Comparison of ENCODE assay signal across 8 cellular contexts in genomic region chr5:139392678-139393496, GRCh38. TPM values are rescaled to one million over a fixed set of nuclear protein-coding genes. Genes with fewer than 3 reads are reported as not detected.
DNase-seq lines count a peak whose midpoint lies in the region; ATAC-seq and TF ChIP-seq lines count a peak whose summit lies in the region.

No MANE protein-coding gene starts in this region.

- intact Hi-C loops in IMR-90 (cut with micrococcal nuclease), result no loop called here

- no peaks in the 10 kb centered on the region for H3K9me3 ChIP-seq in DOHH2 (ENCODE audit: control insufficient read depth, insufficient read depth, low read length)
- H3K9me3 ChIP-seq in IMR-90 (ENCODE audit: control insufficient read depth, insufficient read depth, low read length), result peaks cover 16% of the 10 kb centered on the region; the same call in 1 of the 2 replicates

- CTCF ChIA-PET in IMR-90 (lab: Yijun Ruan, JAX), result interaction anchor here (1.3 kb wide), 1 partner anchor 120 kb away, joined by 3 read pairs; no protein-coding TSS in a partner anchor

- no peak overlapping the region for H3K9ac ChIP-seq in IMR-90 (ENCODE audit: low read depth, low read length)

- H3F3A ChIP-seq in DOHH2 (ENCODE audit: control insufficient read depth, insufficient read depth), result peaks cover 24% of the 10 kb centered on the region

- H3K4ac ChIP-seq in IMR-90 (ENCODE audit: low read depth, low read length), result no peak overlapping the region

- no peak overlapping the region for H4K91ac ChIP-seq in IMR-90 (ENCODE audit: insufficient read depth, low read depth, low read length)

- H3K56ac ChIP-seq in IMR-90 (ENCODE audit: extremely low read depth, insufficient read depth, low read length), result no peak overlapping the region

- H3K18ac ChIP-seq in IMR-90 (ENCODE audit: low read depth, low read length), result no peak overlapping the region

- H3K23ac ChIP-seq in IMR-90 (ENCODE audit: low read depth, low read length), result no peak overlapping the region

- H3K36me3 ChIP-seq in DOHH2 (ENCODE audit: control insufficient read depth, low read length) (peaks cover 75% of the 10 kb centered on the region), IMR-90 (ENCODE audit: control insufficient read depth, insufficient read depth, low read length) (no peaks in the 10 kb centered on the region), brain microvascular endothelial cell (replicated peaks) (no peaks in the 10 kb centered on the region)

- no peak overlapping the region for H2BK5ac ChIP-seq in IMR-90 (ENCODE audit: low read depth, low read length, poor library complexity, severe bottlenecking)

- peak; percentile 60 for TF ChIP-seq RAD21 in IMR-90 (IDR thresholded peaks at IDR 0.05; ENCODE audit: low read length)

- peak; percentile 89 for TF ChIP-seq CTCF in DOHH2 (IDR thresholded peaks at IDR 0.05; ENCODE audit: low read depth, low read length, poor library complexity, severe bottlenecking)
- peak; percentile 63 for TF ChIP-seq CTCF in IMR-90 (conservative IDR thresholded peaks at IDR 0.05; ENCODE audit: low read depth, low read length)
- TF ChIP-seq CTCF in brain microvascular endothelial cell (IDR thresholded peaks at IDR 0.05; ENCODE audit: low read depth, low read length, missing control alignments), result peak; percentile 73

- no peaks in the 10 kb centered on the region for H3K9me1 ChIP-seq in IMR-90 (ENCODE audit: insufficient read depth, low read length)

- peaks cover 80% of the 10 kb centered on the region for H3K79me2 ChIP-seq in DOHH2 (ENCODE audit: control insufficient read depth, low read length)

- H2BK20ac ChIP-seq in IMR-90 (ENCODE audit: low read depth, low read length), result no peak overlapping the region

- WGBS in IMR-90 (ENCODE audit: extremely low coverage in 2 of 2, insufficient read length in 1 of 2), 2 experiments, result 27% methylated on average over 37 of the region's 77 CpGs; no CpG with 5 or more reads in 1 of the 2 experiments

- POLR2A ChIA-PET in IMR-90 (lab: Charles Lee; ENCODE audit: unreplicated experiment), result no interaction called here

- no peak overlapping the region for H4K8ac ChIP-seq in IMR-90 (ENCODE audit: low read depth in 2 of 2, low read length in 2 of 2)

- H2AK9ac ChIP-seq in IMR-90 (replicated peaks; ENCODE audit: low read depth, low read length, poor library complexity), result no peak overlapping the region

- H2BK120ac ChIP-seq in IMR-90 (ENCODE audit: low read depth, low read length), result no peak overlapping the region

- DNase-seq in IMR-90 (no peak), UCSD-AML1 (lab: John Stamatoyannopoulos, UW; ENCODE audit: unreplicated experiment) (peak; percentile 73), brain microvascular endothelial cell (peak; percentile 38), kidney tubule cell (ENCODE audit: low spot score) (peak; percentile 54), NCI-H2227 treated with DMSO at 0.1 percent for 48 hours (lab: John Stamatoyannopoulos, UW) (no peak)
- DNase-seq in stimulated activated CD8-positive, alpha-beta memory T cell treated with anti-CD3 and anti-CD28 coated beads, Interleukin-12 subunit alpha, Interleukin-12 subunit beta, amount 100 ng/mL, for 1 hour (ENCODE audit: low read depth), result peak; percentile 57

- H2BK15ac ChIP-seq in IMR-90 (ENCODE audit: low read depth, low read length), result no peak overlapping the region

- H4K20me1 ChIP-seq in DOHH2 (ENCODE audit: control insufficient read depth, insufficient read depth, low read depth, low read length), result no peaks in the 10 kb centered on the region
- H4K20me1 ChIP-seq in IMR-90 (ENCODE audit: insufficient read depth, low read length), result no peaks in the 10 kb centered on the region

- no peaks in the 10 kb centered on the region for H3K79me1 ChIP-seq in IMR-90 (ENCODE audit: low read depth in 1 of 2, low read length in 2 of 2)

- BruUV-seq in IMR-90 (replicated peaks; lab: Mats Ljungman, UMichigan), result no TSS peak

- H4K5ac ChIP-seq in IMR-90 (ENCODE audit: low read depth, low read length), result no peak overlapping the region

- dilution Hi-C loops in IMR-90 (cut with HindIII; ENCODE audit: low sequenced_read_pairs, unreplicated experiment), result no loop called here

- no peak overlapping the region for H3K14ac ChIP-seq in IMR-90 (replicated peaks; ENCODE audit: low read depth, low read length)

- in situ Hi-C loops in IMR-90 (cut with MboI; ENCODE audit: low sequenced_read_pairs) (no loop called here), brain microvascular endothelial cell (cut with HindIII; ENCODE audit: low pct_ligation_motif_present, low sequenced_read_pairs) (no loop called here)

- H3K4me1 ChIP-seq in DOHH2 (ENCODE audit: control insufficient read depth, low read length), result peaks cover 69% of the 10 kb centered on the region
- peaks cover 5% of the 10 kb centered on the region; the same call in 1 of the 2 replicates for H3K4me1 ChIP-seq in IMR-90 (ENCODE audit: control insufficient read depth, insufficient read depth, low read length)

- H3K27me3 ChIP-seq in DOHH2 (ENCODE audit: control insufficient read depth, low read length), result no peaks in the 10 kb centered on the region
- H3K27me3 ChIP-seq in IMR-90 (ENCODE audit: control insufficient read depth, insufficient read depth, low read length), result peaks cover 28% of the 10 kb centered on the region
- peaks cover 4% of the 10 kb centered on the region for H3K27me3 ChIP-seq in brain microvascular endothelial cell (replicated peaks)

- peak overlapping the region; percentile 99 for H3K27ac ChIP-seq in DOHH2 (ENCODE audit: low read depth, low read length)
- no peak overlapping the region for H3K27ac ChIP-seq in IMR-90 (ENCODE audit: insufficient read depth, low read length)
- no peak overlapping the region for H3K27ac ChIP-seq in brain microvascular endothelial cell

- ATAC-seq in GM21390 (IDR thresholded peaks at IDR 0.05; ENCODE audit: unreplicated experiment) (peak; percentile 47), IMR-90 (ENCODE audit: low read depth) (peak; percentile 64)

- peak overlapping the region; percentile 86 for H2AFZ ChIP-seq in IMR-90 (replicated peaks; ENCODE audit: low read length, poor library complexity)

- H3K9me2 ChIP-seq in DOHH2 (replicated peaks; ENCODE audit: control insufficient read depth, low read length), result no peaks in the 10 kb centered on the region

- H3K4me2 ChIP-seq in DOHH2 (ENCODE audit: low read length), result peak overlapping the region; percentile 99
- H3K4me2 ChIP-seq in IMR-90 (ENCODE audit: low read depth, low read length), result no peak overlapping the region; the same call in 1 of the 2 replicates

- TF ChIP-seq POLR2A in IMR-90 (IDR thresholded peaks at IDR 0.05; ENCODE audit: low read depth, low read length), result no peak

- H3K4me3 ChIP-seq in DOHH2 (ENCODE audit: low read length) (peak overlapping the region; percentile 99), IMR-90 (ENCODE audit: insufficient read depth, low read depth, low read length) (peak overlapping the region; percentile 26; the same call in 1 of the 2 replicates), brain microvascular endothelial cell (ENCODE audit: low read depth, low read length) (peak overlapping the region; percentile 49)

- no peak overlapping the region for H2AK5ac ChIP-seq in IMR-90 (ENCODE audit: low read depth, low read length)

TF ChIP-seq in IMR-90, 13 proteins besides CTCF, POLR2A, EP300 and RAD21:
- TF ChIP-seq MXI1 (IDR thresholded peaks at IDR 0.05; ENCODE audit: borderline replicate concordance, low read depth, low read length), result no peak
- no peak for TF ChIP-seq MAFK (IDR thresholded peaks at IDR 0.05; ENCODE audit: low read depth, low read length)
- no peak for TF ChIP-seq RFX5 (IDR thresholded peaks at IDR 0.05; ENCODE audit: low read depth, low read length)
- no peak for TF ChIP-seq BHLHE40 (IDR thresholded peaks at IDR 0.05; ENCODE audit: low read depth, low read length)
- TF ChIP-seq CEBPB (IDR thresholded peaks at IDR 0.05; ENCODE audit: low read depth, low read length), result no peak
- no peak for TF ChIP-seq ELK1 (IDR thresholded peaks at IDR 0.05; ENCODE audit: borderline replicate concordance, low read depth, low read length)

RNA-seq across cellular contexts. Expression of gene PROB1, which starts 2.0 kb away (rescaled TPM):
- total RNA-seq in IMR-90 (2012; rRNA removed), result under 0.01 TPM in 2 replicates
- 0.36 and 0.38 TPM in 2 replicates for polyA plus RNA-seq in IMR-90 (2012; rRNA removed)
- polyA plus RNA-seq in IMR-90 (2012; cell fraction: cytosol; rRNA removed), result 0.29 and 0.45 TPM in 2 replicates
- polyA plus RNA-seq in IMR-90 (2012; cell fraction: nucleus; rRNA removed; ENCODE audit: low replicate concordance), result 1.4 and 1.9 TPM in 2 replicates

RNA-seq across cellular contexts. Expression of gene MZB1, which starts 3.2 kb away (rescaled TPM):
- not detected in 2 replicates for total RNA-seq in IMR-90 (2012; rRNA removed)
- not detected in 2 replicates for polyA plus RNA-seq in IMR-90 (2012; rRNA removed)
- not detected in 2 replicates for polyA plus RNA-seq in IMR-90 (2012; cell fraction: cytosol; rRNA removed)
- 0.14 TPM in 1 of 2 replicates, not detected in the other for polyA plus RNA-seq in IMR-90 (2012; cell fraction: nucleus; rRNA removed; ENCODE audit: low replicate concordance)

RNA-seq across cellular contexts. Expression of gene SLC23A1, which starts 9.8 kb away (rescaled TPM):
- not detected in 2 replicates for total RNA-seq in IMR-90 (2012; rRNA removed)
- not detected in 2 replicates for polyA plus RNA-seq in IMR-90 (2012; rRNA removed)
- 0.08 TPM in 1 of 2 replicates, not detected in the other for polyA plus RNA-seq in IMR-90 (2012; cell fraction: cytosol; rRNA removed)
- 0.03 and 0.04 TPM in 2 replicates for polyA plus RNA-seq in IMR-90 (2012; cell fraction: nucleus; rRNA removed; ENCODE audit: low replicate concordance)

RNA-seq across cellular contexts. Expression of gene SPATA24, which starts 11.0 kb away (rescaled TPM):
- total RNA-seq in IMR-90 (2012; rRNA removed), result 4.3 and 4.4 TPM in 2 replicates
- 3.8 and 4.1 TPM in 2 replicates for polyA plus RNA-seq in IMR-90 (2012; rRNA removed)
- polyA plus RNA-seq in IMR-90 (2012; cell fraction: cytosol; rRNA removed), result 1.2 and 2.1 TPM in 2 replicates
- 1.9 and 5.1 TPM in 2 replicates for polyA plus RNA-seq in IMR-90 (2012; cell fraction: nucleus; rRNA removed; ENCODE audit: low replicate concordance)

RNA-seq across cellular contexts. Expression of gene DNAJC18, which starts 46.4 kb away (rescaled TPM):
- total RNA-seq in IMR-90 (2012; rRNA removed), result 9.2 and 11.1 TPM in 2 replicates
- polyA plus RNA-seq in IMR-90 (2012; rRNA removed), result 6.3 and 8.5 TPM in 2 replicates
- polyA plus RNA-seq in IMR-90 (2012; cell fraction: cytosol; rRNA removed), result 2.2 and 2.4 TPM in 2 replicates
- polyA plus RNA-seq in IMR-90 (2012; cell fraction: nucleus; rRNA removed; ENCODE audit: low replicate concordance), result 0.99 and 6.1 TPM in 2 replicates

Comparison
In these comparisons a context has a peak if more than half of its experiments do, and no peak if none do; other contexts are left out.
1. H3K4me3 ChIP-seq: peak in every context shown above with its lines; median percentile 99 in DOHH2; 49 in brain microvascular endothelial cell; 26 in IMR-90.
2. DNase-seq: peak in UCSD-AML1 (single experiment), brain microvascular endothelial cell (single experiment), kidney tubule cell (single experiment) and stimulated activated CD8-positive, alpha-beta memory T cell treated with anti-CD3 and anti-CD28 coated beads, Interleukin-12 subunit alpha, Interleukin-12 subunit beta, amount 100 ng/mL, for 1 hour (single experiment); none in IMR-90 (single experiment) and NCI-H2227 treated with DMSO at 0.1 percent for 48 hours (single experiment).
3. Peak in every context shown above with its lines, with median percentiles within 50 percentile points of each other: CTCF ChIP-seq.